ENCODE assay signal across 9 cellular contexts in genomic region chr5:19608434-19608833, GRCh38.
DNase-seq lines count a peak whose midpoint lies in the region; ATAC-seq and TF ChIP-seq lines count a peak whose summit lies in the region.
"Had no signal": no experiment of that assay in that cellular context is flagged by ENCODE, and none has a peak within 500 bp of the region (broad histone marks: within the 10 kb centered on the region; RNA-seq: fewer than 3 reads in every experiment).

No MANE protein-coding gene starts in this region.

- H3K36me3 Mint-ChIP-seq in H9 (ENCODE audit: insufficient read depth in 1 of 3, low read depth in 3 of 3) (no peaks in the 10 kb centered on the region), osteocyte (ENCODE audit: unreplicated experiment) (no peaks in the 10 kb centered on the region)

- H3K9ac ChIP-seq in H9 (ENCODE audit: extremely low read depth, insufficient read length, low read length), result no peak overlapping the region

- H3T11ph ChIP-seq in H9 (ENCODE audit: low read length), result no peak overlapping the region

- H2BK5ac ChIP-seq in H9 (ENCODE audit: insufficient read length, low read length), result no peak overlapping the region

- no peak overlapping the region for H2BK12ac ChIP-seq in H9 (ENCODE audit: insufficient read length, low read depth, low read length)

- no peak overlapping the region for H2BK120ac ChIP-seq in H9 (ENCODE audit: low read depth, low read length, poor library complexity, severe bottlenecking)

- no peak overlapping the region for H3K4ac ChIP-seq in H9 (ENCODE audit: low read depth, low read length)

- no peaks in the 10 kb centered on the region for H3K9me3 ChIP-seq in H9 (ENCODE audit: control insufficient read depth, low read depth, low read length)

- H3K4me3 Mint-ChIP-seq in H9 (no peak overlapping the region), osteocyte (ENCODE audit: unreplicated experiment) (no peak overlapping the region)

- H2BK15ac ChIP-seq in H9 (ENCODE audit: low read depth, low read length), result no peak overlapping the region

- no peaks in the 10 kb centered on the region for H4K20me1 ChIP-seq in H9 (ENCODE audit: control insufficient read depth, insufficient read depth, insufficient read length)

- no peak overlapping the region for H3K14ac ChIP-seq in H9 (ENCODE audit: insufficient read depth, low read length)

- no peak overlapping the region for H2AK5ac ChIP-seq in H9 (ENCODE audit: insufficient read length, low read length)

- H3K23me2 ChIP-seq in H9 (ENCODE audit: insufficient read length, low read depth, low read length, poor library complexity, severe bottlenecking), result no peaks in the 10 kb centered on the region

- H4K8ac ChIP-seq in H9 (replicated peaks; ENCODE audit: insufficient read length, low read depth, low read length), result no peak overlapping the region

- no peaks in the 10 kb centered on the region for H3K4me1 ChIP-seq in H9 (ENCODE audit: insufficient read depth, low read length)

- H2BK20ac ChIP-seq in H9 (ENCODE audit: low read depth, low read length, poor library complexity, severe bottlenecking), result no peak overlapping the region

- TF ChIP-seq CTCF in H9 (conservative IDR thresholded peaks at IDR 0.05) (peak; percentile 47; the same call in 2 of the 3 replicates), astrocyte of the cerebellum (IDR thresholded peaks at IDR 0.05; ENCODE audit: low read depth, low read length, missing control alignments) (no peak), osteocyte (IDR thresholded peaks at IDR 0.05) (peak; percentile 6)

- no peak overlapping the region for H3K56ac ChIP-seq in H9 (ENCODE audit: insufficient read length, low read depth, low read length)

- H3K27me3 ChIP-seq in H9 (ENCODE audit: insufficient read depth, low read length), result no peaks in the 10 kb centered on the region

- H3K4me1 Mint-ChIP-seq in H9, result peaks cover 3 to 5% of the 10 kb centered on the region in 2 experiments; a peak in 1 of 4 replicates
- H3K4me1 Mint-ChIP-seq in osteocyte (ENCODE audit: unreplicated experiment), result no peaks in the 10 kb centered on the region

- H3K27ac ChIP-seq in H9 (ENCODE audit: insufficient read length, low read depth, low read length), result no peak overlapping the region
- H3K27ac ChIP-seq: HL-60 had no signal

- no peak overlapping the region for H3K23ac ChIP-seq in H9 (ENCODE audit: insufficient read length, low read depth, low read length)

- no peaks in the 10 kb centered on the region for H3K79me2 ChIP-seq in H9 (ENCODE audit: insufficient read depth, low read length)

- H3K79me1 ChIP-seq in H9 (ENCODE audit: insufficient read depth, low read depth, low read length, poor library complexity, severe bottlenecking), result no peaks in the 10 kb centered on the region

- WGBS in H9 (ENCODE audit: extremely low coverage, insufficient read length, low lambda C conversion rate), result no CpG with 5 or more reads among the region's 1 CpG

- H3K9me3 Mint-ChIP-seq in H9, result no peaks in the 10 kb centered on the region
- no peaks in the 10 kb centered on the region for H3K9me3 Mint-ChIP-seq in osteocyte (ENCODE audit: unreplicated experiment)

- H2AFZ ChIP-seq in H9 (ENCODE audit: low read length), result no peak overlapping the region

- H3K27me3 Mint-ChIP-seq in H9 (ENCODE audit: low read depth) (no peaks in the 10 kb centered on the region), osteocyte (ENCODE audit: unreplicated experiment) (no peaks in the 10 kb centered on the region)

- H3K18ac ChIP-seq in H9 (ENCODE audit: insufficient read length, low read depth, low read length), result no peak overlapping the region

- H4K5ac ChIP-seq in H9 (ENCODE audit: insufficient read length, low read depth, low read length), result no peak overlapping the region

- no peak overlapping the region for H3K4me2 ChIP-seq in H9 (ENCODE audit: insufficient read depth, insufficient read length, low read length)

- DNase-seq in H9, result no peak
- peak; percentile 23 for DNase-seq in NCI-H345 (lab: John Stamatoyannopoulos, UW)
- DNase-seq in astrocyte of the cerebellum (ENCODE audit: low read depth), result peak; percentile 9
- DNase-seq in osteocyte (ENCODE audit: extremely low spot score, unreplicated experiment), result no peak
- DNase-seq in NCI-H2227 (lab: John Stamatoyannopoulos, UW; ENCODE audit: unreplicated experiment), result no peak
- DNase-seq in hepatic stellate cell (ENCODE audit: low spot score), result no peak
- DNase-seq: activated effector memory CD4-positive, alpha-beta T cell treated with Interleukin-2 at 50 U/mL for 16 hours had no signal

- no peak overlapping the region for H3K4me3 ChIP-seq in astrocyte of the cerebellum (ENCODE audit: low read depth, low read length)

- no peak overlapping the region for H4K91ac ChIP-seq in H9 (ENCODE audit: insufficient read length, low read depth, low read length)

- H3K27ac Mint-ChIP-seq in H9 (no peak overlapping the region), osteocyte (ENCODE audit: unreplicated experiment) (no peak overlapping the region)

- no peak for ATAC-seq in GM18511 (IDR thresholded peaks at IDR 0.05; ENCODE audit: unreplicated experiment)

- in situ Hi-C loops in astrocyte of the cerebellum (cut with HindIII; ENCODE audit: low sequenced_read_pairs), result no loop called here

Comparison
In these comparisons a context has a peak if more than half of its experiments do, and no peak if none do; other contexts are left out.
1. DNase-seq: peak in NCI-H345 (single experiment) and astrocyte of the cerebellum (single experiment); none in H9 (single experiment), osteocyte (single experiment), NCI-H2227 (single experiment) and hepatic stellate cell (single experiment).